8 cellular contexts compared by ENCODE assay signal in genomic region chr7:128831994-128832879, GRCh38. TPM values are rescaled to one million over a fixed set of nuclear protein-coding genes. Genes with fewer than 3 reads are reported as not detected.
A peak's percentile ranks its signal among the peaks of the same experiment; 100 is the strongest.
DNase-seq lines count a peak whose midpoint lies in the region; ATAC-seq and TF ChIP-seq lines count a peak whose summit lies in the region.

No MANE protein-coding gene starts in this region.

- H3K27me3 ChIP-seq in CD4-positive, alpha-beta T cell (ENCODE audit: control insufficient read depth, insufficient read depth, low read length), result peaks cover 49% of the 10 kb centered on the region
- H3K27me3 ChIP-seq in neuronal stem cell (ENCODE audit: control insufficient read depth in 3 of 3, insufficient read depth in 3 of 3, low read depth in 1 of 3, low read length in 3 of 3), result no peaks in the 10 kb centered on the region

- POLR2A ChIA-PET in CD4-positive, alpha-beta T cell (lab: Charles Lee), result interaction anchor here (1.8 kb wide), 1 partner anchor 393 kb away, joined by 5 read pairs; the partner anchor contains the start of gene AHCYL2

- H3K14ac ChIP-seq in neuronal stem cell (ENCODE audit: low read length), result no peak overlapping the region

- peak overlapping the region; percentile 46 to 82 for H3K4me3 ChIP-seq in neuronal stem cell (ENCODE audit: low read length in 2 of 2)

- peaks cover 33% of the 10 kb centered on the region for H3K27me3 Mint-ChIP-seq in CD4-positive, alpha-beta T cell

- H3K27ac ChIP-seq in CD4-positive, alpha-beta T cell (ENCODE audit: low read depth, low read length), result no peak overlapping the region
- H3K27ac ChIP-seq in neuronal stem cell (replicated peaks; ENCODE audit: low read length), result peak overlapping the region; percentile 90

- H4K91ac ChIP-seq in neuronal stem cell (ENCODE audit: low read depth, low read length, poor library complexity), result no peak overlapping the region

- no peak for TF ChIP-seq CTCF in CD4-positive, alpha-beta T cell (IDR thresholded peaks at IDR 0.05)

- no peaks in the 10 kb centered on the region for H3K9me3 Mint-ChIP-seq in CD4-positive, alpha-beta T cell

- no CpG with 5 or more reads among the region's 22 CpGs for WGBS in neuronal stem cell (ENCODE audit: extremely low coverage in 2 of 2, insufficient read length in 2 of 2, insufficient replicate concordance in 1 of 2), 2 donors

- H2AFZ ChIP-seq in neuronal stem cell (ENCODE audit: low read length), result peak overlapping the region; percentile 92

- no peak for ATAC-seq in CD4-positive, alpha-beta T cell (ENCODE audit: poor library complexity)
- ATAC-seq in GM21737 (IDR thresholded peaks at IDR 0.05; ENCODE audit: unreplicated experiment), result no peak

- H3K4me1 Mint-ChIP-seq in CD4-positive, alpha-beta T cell (ENCODE audit: low read depth), result peaks cover 13% of the 10 kb centered on the region

- no peak overlapping the region for H3K4ac ChIP-seq in neuronal stem cell (ENCODE audit: low read length)

- H3K18ac ChIP-seq in neuronal stem cell (ENCODE audit: low read length), result peak overlapping the region; percentile 95

- H4K8ac ChIP-seq in neuronal stem cell (ENCODE audit: low read depth, low read length), result no peak overlapping the region

- peak overlapping the region; percentile 69 for H2BK15ac ChIP-seq in neuronal stem cell (ENCODE audit: low read length)

- H3K9ac ChIP-seq in neuronal stem cell (ENCODE audit: low read depth, low read length, poor library complexity), result peak overlapping the region; percentile 88

- peak overlapping the region; percentile 52 for H2BK12ac ChIP-seq in neuronal stem cell (ENCODE audit: low read length)

- CTCF ChIA-PET in CD4-positive, alpha-beta T cell (lab: Charles Lee), result interaction anchor here (1.4 kb wide), 1 partner anchor 51 kb away, joined by 3 read pairs; no protein-coding TSS in a partner anchor

- peak overlapping the region; percentile 89 for H2AK5ac ChIP-seq in neuronal stem cell (ENCODE audit: low read depth, low read length)

- peaks cover 0 to 19% of the 10 kb centered on the region in 2 donors for H3K36me3 ChIP-seq in neuronal stem cell (replicated peaks in 1 of 2; ENCODE audit: control insufficient read depth in 2 of 2, insufficient read depth in 2 of 2, low read length in 2 of 2)

- no peaks in the 10 kb centered on the region for H3K36me3 Mint-ChIP-seq in CD4-positive, alpha-beta T cell (ENCODE audit: low read depth)

- peak overlapping the region; percentile 95 for H2BK120ac ChIP-seq in neuronal stem cell (ENCODE audit: low read depth, low read length)

- peak overlapping the region; percentile 85 for H3K4me2 ChIP-seq in neuronal stem cell (ENCODE audit: insufficient read depth, low read length, poor library complexity, severe bottlenecking)

- peak overlapping the region; percentile 90 for H3K23ac ChIP-seq in neuronal stem cell (ENCODE audit: low read depth, low read length, poor library complexity)

- peaks cover 37 to 46% of the 10 kb centered on the region in 2 donors for H3K4me1 ChIP-seq in neuronal stem cell (ENCODE audit: control insufficient read depth in 2 of 2, insufficient read depth in 1 of 2, low read depth in 1 of 2, low read length in 2 of 2)

- intact Hi-C loops in CD4-positive, alpha-beta T cell (cut with DNase I, micrococcal nuclease), result no loop called here

- no peaks in the 10 kb centered on the region for H3K9me3 ChIP-seq in CD4-positive, alpha-beta T cell (ENCODE audit: control insufficient read depth, low read length)
- H3K9me3 ChIP-seq in neuronal stem cell (replicated peaks in 1 of 2; ENCODE audit: control insufficient read depth in 2 of 2, insufficient read depth in 1 of 2, low read depth in 1 of 2, low read length in 2 of 2), result no peaks in the 10 kb centered on the region

- DNase-seq in CD4-positive, alpha-beta T cell, result no peak
- DNase-seq in NCI-H2227 (lab: John Stamatoyannopoulos, UW; ENCODE audit: unreplicated experiment), result peak; percentile 82
- peak; percentile 10 for DNase-seq in fibroblast of gingiva (ENCODE audit: low read depth)
- DNase-seq in neuronal stem cell (ENCODE audit: low spot score), result peak; percentile 75
- DNase-seq in dedifferentiated amniotic fluid mesenchymal stem cell (ENCODE audit: extremely low spot score), result no peak
- no peak for DNase-seq in MV-4-11 (lab: John Stamatoyannopoulos, UW)
- DNase-seq in epidermal melanocyte (ENCODE audit: insufficient read length, low spot score), result no peak

- peak overlapping the region; percentile 63 for H3K4me3 Mint-ChIP-seq in CD4-positive, alpha-beta T cell

- no peak overlapping the region for H3K27ac Mint-ChIP-seq in CD4-positive, alpha-beta T cell

- peaks cover 10% of the 10 kb centered on the region for H3K79me1 ChIP-seq in neuronal stem cell (ENCODE audit: low read depth, low read length)

- H2BK5ac ChIP-seq in neuronal stem cell (ENCODE audit: low read length), result peak overlapping the region; percentile 98

RNA-seq across cellular contexts. Expression of gene FLNC, which starts 2.0 kb away (rescaled TPM):
- under 1 TPM; 0.06 to 0.08 TPM for total RNA-seq in CD4-positive, alpha-beta T cell
- polyA plus RNA-seq in neuronal stem cell (2013, experiment 1 of 2), result 17.5 TPM
- 17.4 TPM for polyA plus RNA-seq in neuronal stem cell (2013, experiment 2 of 2)

RNA-seq across cellular contexts. Expression of gene ATP6V1F, which starts 30.4 kb away (rescaled TPM):
- total RNA-seq in CD4-positive, alpha-beta T cell, result 10 to 100 TPM; 49.6 to 54.3 TPM
- polyA plus RNA-seq in neuronal stem cell (2013, experiment 1 of 2), result 216 TPM
- polyA plus RNA-seq in neuronal stem cell (2013, experiment 2 of 2), result 208 TPM

RNA-seq across cellular contexts. Expression of gene CCDC136, which starts 40.5 kb away (rescaled TPM):
- 1 to 10 TPM; 4.5 to 4.9 TPM for total RNA-seq in CD4-positive, alpha-beta T cell
- 59.8 TPM for polyA plus RNA-seq in neuronal stem cell (2013, experiment 1 of 2)
- 63.1 TPM for polyA plus RNA-seq in neuronal stem cell (2013, experiment 2 of 2)

RNA-seq across cellular contexts. Expression of gene OPN1SW, which starts 56.6 kb away (rescaled TPM):
- total RNA-seq in CD4-positive, alpha-beta T cell, result not detected
- polyA plus RNA-seq in neuronal stem cell (2013, experiment 1 of 2), result 0.56 TPM
- 0.76 TPM for polyA plus RNA-seq in neuronal stem cell (2013, experiment 2 of 2)

Comparison
In these comparisons a context has a peak if more than half of its experiments do, and no peak if none do; other contexts are left out.
1. DNase-seq: peak in NCI-H2227 (single experiment), fibroblast of gingiva (single experiment) and neuronal stem cell (single experiment); none in CD4-positive, alpha-beta T cell (0 of 10), dedifferentiated amniotic fluid mesenchymal stem cell (single experiment), MV-4-11 (single experiment) and epidermal melanocyte (single experiment).